ENCODE assay signal across 1 cellular context in genomic region chr9:111825468-111826145, GRCh38.
TF ChIP-seq lines count a peak whose summit lies in the region.

No MANE protein-coding gene starts in this region.

TF ChIP-seq in K562, 482 proteins besides CTCF, POLR2A, EP300 and RAD21 (continues in another document):
- TF ChIP-seq CHD7 (IDR thresholded peaks at IDR 0.05; ENCODE audit: low read depth, low read length) (no peak), AFF4 (CRISPR knock-in tag; IDR thresholded peaks at IDR 0.05) (no peak), CGGBP1 (CRISPR knock-in tag; IDR thresholded peaks at IDR 0.05) (no peak), ZNF24 (IDR thresholded peaks at IDR 0.05) (no peak), TARDBP (IDR thresholded peaks at IDR 0.05) (no peak), FOSL1 (tag; conservative IDR thresholded peaks at IDR 0.05) (0 out of 2 replicates have a peak, but pooled peaks have one; percentile 26), MBD1 (CRISPR knock-in tag; IDR thresholded peaks at IDR 0.05) (no peak), CBX2 (IDR thresholded peaks at IDR 0.05; ENCODE audit: insufficient read depth, low read length, poor library complexity, severe bottlenecking) (no peak), ZKSCAN8 (CRISPR knock-in tag; IDR thresholded peaks at IDR 0.05) (no peak), PRDM10 (IDR thresholded peaks at IDR 0.05; ENCODE audit: partially characterized antibody) (peak; percentile 17), ZNF778 (CRISPR knock-in tag; IDR thresholded peaks at IDR 0.05) (no peak), FOXK1 (CRISPR knock-in tag; IDR thresholded peaks at IDR 0.05; ENCODE audit: borderline replicate concordance) (no peak), RBM14 (IDR thresholded peaks at IDR 0.05; ENCODE audit: borderline replicate concordance, insufficient read depth, low read depth, low read length) (no peak), IRF2 (CRISPR knock-in tag; IDR thresholded peaks at IDR 0.05) (no peak), FIP1L1 (IDR thresholded peaks at IDR 0.05; ENCODE audit: low read depth, low read length, poor library complexity, severe bottlenecking) (no peak), ETV6 (IDR thresholded peaks at IDR 0.05; ENCODE audit: borderline replicate concordance in 1 of 2, low read depth in 2 of 2, low read length in 1 of 2) (no peak), ETV6 (CRISPR knock-in tag; IDR thresholded peaks at IDR 0.05; ENCODE audit: borderline replicate concordance) (no peak), BRD9 (IDR thresholded peaks at IDR 0.05; ENCODE audit: low read depth, partially characterized antibody) (no peak), CUX1 (CRISPR knock-in tag; IDR thresholded peaks at IDR 0.05) (no peak), ZNF174 (CRISPR knock-in tag; IDR thresholded peaks at IDR 0.05) (no peak), SMARCB1 (IDR thresholded peaks at IDR 0.05; ENCODE audit: insufficient read length, low read depth) (no peak), DACH1 (IDR thresholded peaks at IDR 0.05; ENCODE audit: partially characterized antibody) (peak; percentile 27), ZNF263 (CRISPR knock-in tag; IDR thresholded peaks at IDR 0.05; ENCODE audit: borderline replicate concordance) (peak; percentile 17; the same call in 1 of the 2 replicates)
